In the genomic region with DNA sequence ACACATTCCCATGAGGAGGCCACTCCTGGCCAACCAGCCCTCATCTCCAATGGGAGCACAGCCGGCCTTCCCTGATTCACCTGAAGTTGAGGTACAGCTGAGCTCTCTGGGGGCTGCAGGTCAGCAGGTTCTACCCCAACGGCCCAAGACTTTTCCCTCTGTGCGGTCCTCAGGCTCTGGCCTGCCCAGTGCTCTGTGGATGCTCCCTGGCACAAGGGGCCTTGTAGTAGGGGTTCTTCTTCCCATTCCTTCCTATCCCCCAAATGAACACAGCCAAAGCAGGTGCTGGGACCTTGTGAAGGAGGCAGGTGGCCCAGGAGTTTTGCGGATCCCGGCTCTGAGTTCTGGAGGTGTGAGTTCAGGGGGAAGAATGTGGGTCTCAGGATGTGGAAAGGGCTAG, we compare ENCODE assay signal across 23 cellular contexts.
"Had no signal": no experiment of that assay in that cellular context is flagged by ENCODE, and none has a peak within 500 bp of the region (broad histone marks: within the 10 kb centered on the region; RNA-seq: fewer than 3 reads in every experiment).

No MANE protein-coding gene starts in this region.

- H3K9me3 ChIP-seq: stomach, suprapubic skin, testis, thoracic aorta, thyroid gland, tibial artery, tibial nerve, transverse colon, upper lobe of left lung, upper lobe of right lung, uterus, vagina had no signal

- H3K27ac ChIP-seq: stomach, suprapubic skin, testis, thoracic aorta, thyroid gland, tibial artery, tibial nerve, transverse colon, upper lobe of left lung, upper lobe of right lung, uterus, vagina had no signal

- H3K36me3 ChIP-seq: suprapubic skin, thyroid gland, tibial nerve, transverse colon, upper lobe of left lung, upper lobe of right lung, uterus, vagina had no signal

- H3K4me1 ChIP-seq: thyroid gland, tibial artery, transverse colon, upper lobe of left lung, upper lobe of right lung, uterus, vagina had no signal

- H3K27me3 ChIP-seq: stomach, suprapubic skin, testis, thyroid gland, tibial artery, tibial nerve, transverse colon, upper lobe of left lung, upper lobe of right lung, uterus, vagina had no signal

- H3K4me3 ChIP-seq: stomach, suprapubic skin, testis, thoracic aorta, thyroid gland, tibial artery, tibial nerve, transverse colon, upper lobe of left lung, upper lobe of right lung, uterus, vagina had no signal

- DNase-seq: stimulated activated CD4-positive, alpha-beta T cell treated with anti-CD3 and anti-CD28 coated beads, Interleukin-2, amount 100 ng/mL, for 48 hours; stimulated activated CD4-positive, alpha-beta T cell treated with anti-CD3 and anti-CD28 coated beads, Interleukin-4, amount 100 ng/mL, for 1 hour; stimulated activated CD4-positive, alpha-beta T cell treated with anti-CD3 and anti-CD28 coated beads, Interleukin-4, amount 100 ng/mL, for 24 hours; stimulated activated CD4-positive, alpha-beta T cell treated with anti-CD3 and anti-CD28 coated beads, Interleukin-4, amount 100 ng/mL, for 4 hours; stimulated activated naive B cell treated with anti-CD40 and anti-IgM and Interleukin-4, amounts not matched to agents 10 μg/mL and 1 μg/mL and 100 μg/mL, for 72 hours; stimulated activated naive CD4-positive, alpha-beta T cell; stimulated activated naive CD4-positive, alpha-beta T cell treated with Interleukin-2 at 50 U/mL for 16 hours; stimulated activated naive CD8-positive, alpha-beta T cell treated with anti-CD3 and anti-CD28 coated beads, Interleukin-15, amount 100 ng/mL, for 72 hours; stimulated activated naive CD8-positive, alpha-beta T cell treated with anti-CD3 and anti-CD28 coated beads, Interleukin-15, Interleukin-2, amounts not matched to agents 100 U/mL and 50 U/mL, for 24 hours; stomach; substantia nigra; testis; thyroid gland; tibial artery; transverse colon; trophoblast cell; upper lobe of left lung; upper lobe of right lung; uterus had no signal
